ENCODE assay signal across 8 cellular contexts in the genomic region with DNA sequence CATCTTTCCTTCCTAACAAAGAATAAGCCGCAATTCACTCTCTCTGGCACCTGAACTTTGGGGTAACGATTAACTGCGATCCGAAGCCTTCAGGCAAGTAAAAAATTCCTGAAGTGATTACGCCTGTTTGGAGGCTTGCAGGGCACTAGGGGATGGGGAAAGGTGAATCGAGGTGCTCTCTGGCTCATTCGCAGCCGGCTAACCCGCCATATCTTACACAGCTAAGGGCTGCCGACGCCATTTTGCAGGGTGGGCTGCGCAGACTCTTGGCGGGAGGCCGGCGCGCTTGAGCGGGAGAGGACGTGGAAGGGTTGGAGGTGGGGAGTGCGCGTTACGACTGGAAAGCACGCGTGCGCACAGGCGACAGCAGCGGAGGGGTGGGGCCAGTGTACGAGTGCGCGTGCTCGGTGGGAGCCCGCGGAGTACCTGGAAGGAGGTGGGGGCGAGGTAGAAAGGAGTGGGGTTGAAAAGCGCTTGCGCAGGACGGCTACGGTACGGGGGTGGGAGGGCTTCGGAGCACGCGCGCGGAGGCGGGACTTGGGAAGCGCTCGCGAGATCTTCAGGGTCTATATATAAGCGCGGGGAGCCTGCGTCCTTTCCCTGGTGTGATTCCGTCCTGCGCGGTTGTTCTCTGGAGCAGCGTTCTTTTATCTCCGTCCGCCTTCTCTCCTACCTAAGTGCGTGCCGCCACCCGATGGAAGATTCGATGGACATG. TPM values are rescaled to one million over a fixed set of nuclear protein-coding genes. Genes with fewer than 3 reads are reported as not detected.
DNase-seq lines count a peak whose midpoint lies in the region; ATAC-seq and TF ChIP-seq lines count a peak whose summit lies in the region.

A gene with protein sequence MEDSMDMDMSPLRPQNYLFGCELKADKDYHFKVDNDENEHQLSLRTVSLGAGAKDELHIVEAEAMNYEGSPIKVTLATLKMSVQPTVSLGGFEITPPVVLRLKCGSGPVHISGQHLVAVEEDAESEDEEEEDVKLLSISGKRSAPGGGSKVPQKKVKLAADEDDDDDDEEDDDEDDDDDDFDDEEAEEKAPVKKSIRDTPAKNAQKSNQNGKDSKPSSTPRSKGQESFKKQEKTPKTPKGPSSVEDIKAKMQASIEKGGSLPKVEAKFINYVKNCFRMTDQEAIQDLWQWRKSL (plus strand): TSS at position 595 of the 715 bp plus-strand sequence. CDS start 100 bp downstream, at position 695.

- H3K4me1 Mint-ChIP-seq in activated T-helper 17 cell treated with anti-CD3 and anti-CD28 coated beads, Interleukin-2, amount 50 U/mL, for 72 hours: peaks cover 9% of the 10 kb centered on the region
- peaks cover 24 to 52% (median 48%) of the 10 kb centered on the region in 7 donors for H3K4me1 Mint-ChIP-seq in naive thymus-derived CD4-positive, alpha-beta T cell
- H3K4me1 Mint-ChIP-seq in stimulated activated naive B cell treated with anti-CD40 and anti-IgM and Interleukin-4, amounts not matched to agents 10 μg/mL and 1 μg/mL and 100 μg/mL, for 72 hours: peaks cover 22 to 54% of the 10 kb centered on the region in 2 donors

- H3K4me1 ChIP-seq in fibroblast of lung (ENCODE audit: control insufficient read depth, extremely low read depth, insufficient read depth, low read length): no peaks in the 10 kb centered on the region
- peaks cover 31 to 40% of the 10 kb centered on the region in 2 donors for H3K4me1 ChIP-seq in naive thymus-derived CD4-positive, alpha-beta T cell (ENCODE audit: control insufficient read depth in 2 of 2, insufficient read depth in 2 of 2, low read length in 2 of 2)

- peaks cover 20% of the 10 kb centered on the region for H4K20me1 ChIP-seq in fibroblast of lung (ENCODE audit: control insufficient read depth, extremely low read depth, insufficient read depth, low read length)

- H3K9me3 ChIP-seq in fibroblast of lung (ENCODE audit: control insufficient read depth, insufficient read depth, low read depth, low read length): no peaks in the 10 kb centered on the region
- no peaks in the 10 kb centered on the region for H3K9me3 ChIP-seq in naive thymus-derived CD4-positive, alpha-beta T cell (ENCODE audit: control insufficient read depth in 2 of 3, low read length in 3 of 3)

- H3K27ac Mint-ChIP-seq in activated T-helper 17 cell treated with anti-CD3 and anti-CD28 coated beads, Interleukin-2, amount 50 U/mL, for 72 hours: peak within 1 kb of the TSS; percentile 96
- H3K27ac Mint-ChIP-seq in naive thymus-derived CD4-positive, alpha-beta T cell: peak within 1 kb of the TSS; percentile 96 to 100 (median 98)
- H3K27ac Mint-ChIP-seq in stimulated activated naive B cell treated with anti-CD40 and anti-IgM and Interleukin-4, amounts not matched to agents 10 μg/mL and 1 μg/mL and 100 μg/mL, for 72 hours: peak within 1 kb of the TSS; percentile 100

- H3K27ac ChIP-seq in RWPE1: peak within 1 kb of the TSS; percentile 92
- H3K27ac ChIP-seq in fibroblast of lung (ENCODE audit: insufficient read depth, low read length): peak within 1 kb of the TSS; percentile 89
- peak within 1 kb of the TSS; percentile 88 for H3K27ac ChIP-seq in naive thymus-derived CD4-positive, alpha-beta T cell (ENCODE audit: low read depth, low read length)

- CTCF ChIA-PET in RWPE1 (lab: Yijun Ruan, JAX): interaction anchor here (0.5 to 0.9 kb wide), 5 partner anchors 26 to 578 kb away, joined by 3 to 5 read pairs (median 4); no protein-coding TSS in a partner anchor
- CTCF ChIA-PET in naive thymus-derived CD4-positive, alpha-beta T cell (lab: Charles Lee): interaction anchor here (0.9 kb wide), 1 partner anchor 786 kb away, joined by 3 read pairs; no protein-coding TSS in a partner anchor

- peaks cover 47% of the 10 kb centered on the region for H3K79me2 ChIP-seq in fibroblast of lung (ENCODE audit: control insufficient read depth, insufficient read depth, low read length)

- peak within 1 kb of the TSS; percentile 96 for H3K4me3 Mint-ChIP-seq in activated T-helper 17 cell treated with anti-CD3 and anti-CD28 coated beads, Interleukin-2, amount 50 U/mL, for 72 hours
- H3K4me3 Mint-ChIP-seq in naive thymus-derived CD4-positive, alpha-beta T cell: peak within 1 kb of the TSS; percentile 92 to 99 (median 98)
- peak within 1 kb of the TSS; percentile 94 to 95 for H3K4me3 Mint-ChIP-seq in stimulated activated naive B cell treated with anti-CD40 and anti-IgM and Interleukin-4, amounts not matched to agents 10 μg/mL and 1 μg/mL and 100 μg/mL, for 72 hours

- peak within 1 kb of the TSS; percentile 86 for H3K9ac ChIP-seq in fibroblast of lung (ENCODE audit: insufficient read depth, low read length)

- H3K9me3 Mint-ChIP-seq in activated T-helper 17 cell treated with anti-CD3 and anti-CD28 coated beads, Interleukin-2, amount 50 U/mL, for 72 hours: no peaks in the 10 kb centered on the region
- peaks cover 0 to 9% (median 0%) of the 10 kb centered on the region in 11 donors for H3K9me3 Mint-ChIP-seq in naive thymus-derived CD4-positive, alpha-beta T cell
- no peaks in the 10 kb centered on the region for H3K9me3 Mint-ChIP-seq in stimulated activated naive B cell treated with anti-CD40 and anti-IgM and Interleukin-4, amounts not matched to agents 10 μg/mL and 1 μg/mL and 100 μg/mL, for 72 hours

- TF ChIP-seq CTCF in LNCaP clone FGC (IDR thresholded peaks at IDR 0.05; ENCODE audit: control insufficient read depth, extremely low read depth, insufficient read depth) (no peak), RWPE1 (conservative IDR thresholded peaks at IDR 0.05; ENCODE audit: low read depth) (no peak), fibroblast of lung (conservative IDR thresholded peaks at IDR 0.05 in 1 of 2, IDR thresholded peaks at IDR 0.05 in 1 of 2; ENCODE audit: low read depth in 1 of 2, low read length in 2 of 2) (no peak)

- H3K4me2 ChIP-seq in fibroblast of lung (ENCODE audit: extremely low read depth, insufficient read depth, low read length): peak within 1 kb of the TSS; percentile 93

- peak within 1 kb of the TSS; percentile 59 for H3K4me3 ChIP-seq in LNCaP clone FGC (ENCODE audit: low read depth, low read length)
- H3K4me3 ChIP-seq in fibroblast of lung (replicated peaks in 1 of 4; ENCODE audit: control extremely low read depth in 1 of 4, insufficient read depth in 1 of 4, low read depth in 3 of 4, low read length in 4 of 4): peak within 1 kb of the TSS; percentile 79 to 95 (median 90)
- H3K4me3 ChIP-seq in naive thymus-derived CD4-positive, alpha-beta T cell (ENCODE audit: low read length): peak within 1 kb of the TSS; percentile 91

- H2AFZ ChIP-seq in fibroblast of lung (ENCODE audit: low read length): peak within 1 kb of the TSS; percentile 93

- ATAC-seq in activated T-helper 17 cell treated with anti-CD3 and anti-CD28 coated beads, Interleukin-2, amount 50 U/mL, for 72 hours (replicated peaks): peak; percentile 84
- ATAC-seq in naive thymus-derived CD4-positive, alpha-beta T cell: peak; percentile 93
- peak; percentile 87 to 88 for ATAC-seq in stimulated activated naive B cell treated with anti-CD40 and anti-IgM and Interleukin-4, amounts not matched to agents 10 μg/mL and 1 μg/mL and 100 μg/mL, for 72 hours (replicated peaks)

- no peaks in the 10 kb centered on the region for H3K27me3 Mint-ChIP-seq in activated T-helper 17 cell treated with anti-CD3 and anti-CD28 coated beads, Interleukin-2, amount 50 U/mL, for 72 hours
- peaks cover 0 to 6% (median 0%) of the 10 kb centered on the region in 5 donors for H3K27me3 Mint-ChIP-seq in naive thymus-derived CD4-positive, alpha-beta T cell
- peaks cover 0 to 4% of the 10 kb centered on the region in 2 donors for H3K27me3 Mint-ChIP-seq in stimulated activated naive B cell treated with anti-CD40 and anti-IgM and Interleukin-4, amounts not matched to agents 10 μg/mL and 1 μg/mL and 100 μg/mL, for 72 hours

- H3K36me3 ChIP-seq in fibroblast of lung (ENCODE audit: control insufficient read depth, insufficient read depth, low read length): peaks cover 6% of the 10 kb centered on the region
- H3K36me3 ChIP-seq in naive thymus-derived CD4-positive, alpha-beta T cell (ENCODE audit: control insufficient read depth in 2 of 3, insufficient read depth in 3 of 3, low read length in 3 of 3): peaks cover 0 to 15% (median 6%) of the 10 kb centered on the region in 3 experiments

- POLR2A ChIA-PET in RWPE1 (lab: Yijun Ruan, JAX; ENCODE audit: low non-redundant PET): interaction anchor here (0.7 kb wide), 3 partner anchors 37 to 661 kb away, joined by 3 read pairs; no protein-coding TSS in a partner anchor
- POLR2A ChIA-PET in naive thymus-derived CD4-positive, alpha-beta T cell (lab: Charles Lee): interaction anchor here (1.0 to 4.6 kb wide), 8 partner anchors 9 to 1804 kb away, joined by 3 to 27 read pairs (median 4); a partner anchor contains a TSS

- intact Hi-C loops in naive thymus-derived CD4-positive, alpha-beta T cell (cut with micrococcal nuclease): loop anchor here (1.0 to 10.0 kb wide), 16 partner anchors 619 to 1937 kb away; a partner anchor contains a TSS

- DNase-seq in Daoy (ENCODE audit: low read depth): peak; percentile 100
- peak; percentile 94 for DNase-seq in GOT3 (lab: John Stamatoyannopoulos, UW)
- DNase-seq in LNCaP clone FGC (ENCODE audit: low read depth): peak; percentile 96
- peak; percentile 100 for DNase-seq in RWPE1 (ENCODE audit: low spot score)
- DNase-seq in fibroblast of lung (ENCODE audit: low read depth in 2 of 2): peak; percentile 98 to 99
- peak; percentile 90 to 99 (median 98) for DNase-seq in naive thymus-derived CD4-positive, alpha-beta T cell
- DNase-seq in stimulated activated naive B cell treated with anti-CD40 and anti-IgM and Interleukin-4, amounts not matched to agents 10 μg/mL and 1 μg/mL and 100 μg/mL, for 72 hours: peak; percentile 98

- peaks cover 54% of the 10 kb centered on the region for H3K36me3 Mint-ChIP-seq in activated T-helper 17 cell treated with anti-CD3 and anti-CD28 coated beads, Interleukin-2, amount 50 U/mL, for 72 hours (ENCODE audit: low read depth)
- H3K36me3 Mint-ChIP-seq in naive thymus-derived CD4-positive, alpha-beta T cell: peaks cover 0 to 31% (median 17%) of the 10 kb centered on the region in 5 donors
- peaks cover 38 to 45% of the 10 kb centered on the region in 2 donors for H3K36me3 Mint-ChIP-seq in stimulated activated naive B cell treated with anti-CD40 and anti-IgM and Interleukin-4, amounts not matched to agents 10 μg/mL and 1 μg/mL and 100 μg/mL, for 72 hours

- no peaks in the 10 kb centered on the region for H3K27me3 ChIP-seq in fibroblast of lung (ENCODE audit: control insufficient read depth, insufficient read depth, low read length)
- H3K27me3 ChIP-seq in naive thymus-derived CD4-positive, alpha-beta T cell (ENCODE audit: control insufficient read depth in 2 of 2, insufficient read depth in 2 of 2, low read length in 2 of 2): no peaks in the 10 kb centered on the region

RNA-seq across cellular contexts. Expression of the gene that starts here (rescaled TPM):
- 3,269 and 4,718 TPM in 2 replicates for total RNA-seq in Daoy (2014; rRNA removed; shearing (Covaris generic))
- 1,000 to 10,000 TPM; 1,980 to 2,963 TPM for total RNA-seq in activated T-helper 17 cell treated with anti-CD3 and anti-CD28 coated beads, Interleukin-2, amount 50 U/mL, for 72 hours
- total RNA-seq in fibroblast of lung: 1,067 and 1,412 TPM in 2 replicates
- polyA plus RNA-seq in fibroblast of lung: 4,158 and 5,062 TPM in 2 replicates
- polyA plus RNA-seq in fibroblast of lung (2012): 2,217 and 3,001 TPM in 2 replicates
- 359 and 452 TPM in 2 replicates for polyA minus RNA-seq in fibroblast of lung (ENCODE audit: low replicate concordance)
- 1,000 to 10,000 TPM in 4 of 5 experiments, 100 to 1,000 TPM in 1; 807 to 1,238 (median 1,192) TPM for total RNA-seq in naive thymus-derived CD4-positive, alpha-beta T cell
- polyA plus RNA-seq in naive thymus-derived CD4-positive, alpha-beta T cell: 100 to 1,000 TPM; 753 to 928 TPM

Comparison
In these comparisons a context has a peak if more than half of its experiments do, and no peak if none do; other contexts are left out.
1. Peak in every context shown above with its lines: DNase-seq, ATAC-seq, H3K4me3 ChIP-seq and H3K27ac ChIP-seq.